In genomic region chr1:202810193-202810614, GRCh38 we compare ENCODE assay signal across 8 cellular contexts. TPM values are rescaled to one million over a fixed set of nuclear protein-coding genes. Genes with fewer than 3 reads are reported as not detected.
DNase-seq lines count a peak whose midpoint lies in the region; ATAC-seq, FAIRE-seq and TF ChIP-seq lines count a peak whose summit lies in the region.

No MANE protein-coding gene starts in this region.

- peak overlapping the region; percentile 96 for H3K4me3 ChIP-seq in astrocyte (ENCODE audit: insufficient read depth, low read depth, low read length)
- H3K4me3 ChIP-seq in HepG2 (replicated peaks in 1 of 3; ENCODE audit: insufficient read depth in 1 of 3, low read depth in 2 of 3, low read length in 3 of 3) = peak overlapping the region; percentile 82 to 95 (median 94)
- peak overlapping the region; percentile 71 to 79 for H3K4me3 ChIP-seq in testis

- H3K9ac ChIP-seq in astrocyte (ENCODE audit: low read length) (peak overlapping the region; percentile 96), HepG2 (ENCODE audit: insufficient read depth, low read depth, low read length) (peak overlapping the region; percentile 72)

- intact Hi-C loops in activated CD4-positive, alpha-beta T cell treated with anti-CD3 and anti-CD28 coated beads, Interleukin-2, amount 10 ng/mL, durations not matched to agents 24 days and 14 days (cut with micrococcal nuclease) = loop anchor here (1.0 to 2.0 kb wide), 5 partner anchors 42 to 216 kb away; partner anchors contain the start of genes ADIPOR1, PPFIA4, RABIF and TMEM183A
- intact Hi-C loops in HepG2 (cut with micrococcal nuclease; ENCODE audit: unreplicated experiment) (loop anchor here (2.0 kb wide), 2 partner anchors 51 to 79 kb away; partner anchors contain the start of gene RABIF), testis (cut with DNase I; ENCODE audit: low total_unique reads) (no loop called here)

- peak overlapping the region; percentile 100 for H3K4me2 ChIP-seq in astrocyte (ENCODE audit: low read length)
- H3K4me2 ChIP-seq in HepG2 (ENCODE audit: low read depth, low read length) = peak overlapping the region; percentile 96

- DNase-seq in activated CD4-positive, alpha-beta T cell treated with anti-CD3 and anti-CD28 coated beads, Interleukin-2, amount 10 ng/mL, durations not matched to agents 24 days and 14 days = no peak
- no peak for DNase-seq in activated CD4-positive, alpha-beta T cell treated with anti-CD3 and anti-CD28 coated beads for 48 hours
- no peak for DNase-seq in astrocyte (ENCODE audit: low read depth)
- DNase-seq in HepG2 (ENCODE audit: low spot score) = no peak
- peak; percentile 37 for DNase-seq in testis
- no peak for DNase-seq in DMS 273 (lab: John Stamatoyannopoulos, UW; ENCODE audit: unreplicated experiment)
- DNase-seq in activated gamma-delta T cell (lab: John Stamatoyannopoulos, UW) = no peak
- DNase-seq in GM19240 (ENCODE audit: insufficient read length, low spot score) = no peak

- H3K27ac Mint-ChIP-seq in activated CD4-positive, alpha-beta T cell treated with anti-CD3 and anti-CD28 coated beads, Interleukin-2, amount 10 ng/mL, durations not matched to agents 24 days and 14 days = peak overlapping the region; percentile 79
- H3K27ac Mint-ChIP-seq in astrocyte (ENCODE audit: unreplicated experiment) = peak overlapping the region; percentile 99

- TF ChIP-seq CTCF in astrocyte (IDR thresholded peaks at IDR 0.05; ENCODE audit: insufficient read depth, low read depth, low read length) = no peak
- TF ChIP-seq CTCF in HepG2 (CRISPR knock-in tag; IDR thresholded peaks at IDR 0.05) = no peak
- TF ChIP-seq CTCF in testis (IDR thresholded peaks at IDR 0.05) = no peak

- peaks cover 36% of the 10 kb centered on the region for H3K4me1 Mint-ChIP-seq in activated CD4-positive, alpha-beta T cell treated with anti-CD3 and anti-CD28 coated beads, Interleukin-2, amount 10 ng/mL, durations not matched to agents 24 days and 14 days
- H3K4me1 Mint-ChIP-seq in astrocyte (ENCODE audit: low read depth, unreplicated experiment) = peaks cover 12% of the 10 kb centered on the region

- TF ChIP-seq POLR2A in HepG2 (IDR thresholded peaks at IDR 0.05; ENCODE audit: insufficient read depth in 1 of 2, low read depth in 2 of 2, low read length in 2 of 2) (no peak), testis (IDR thresholded peaks at IDR 0.05) (no peak)

- CTCF ChIA-PET in HepG2 (lab: Yijun Ruan, JAX; ENCODE audit: low intra/inter-chr PET ratio, low total read pairs) = no interaction called here

- H4K20me1 ChIP-seq in astrocyte (ENCODE audit: insufficient read depth, low read length) (peaks cover 19% of the 10 kb centered on the region), HepG2 (ENCODE audit: insufficient read depth, low read length) (peaks cover 12% of the 10 kb centered on the region)

- POLR2A ChIA-PET in HepG2 (lab: Yijun Ruan, JAX) = interaction anchor here (0.7 to 4.2 kb wide), 9 partner anchors 11 to 197 kb away, joined by 3 to 74 read pairs (median 4); partner anchors contain the start of genes RABIF and TMEM183A

- H2AFZ ChIP-seq in astrocyte (ENCODE audit: low read depth, low read length) (peak overlapping the region; percentile 81), HepG2 (ENCODE audit: low read length) (peak overlapping the region; percentile 22)

- WGBS in HepG2 (ENCODE audit: low lambda C conversion rate) = 6% methylated on average over 13 of the region's 13 CpGs
- WGBS in testis, 2 donors = 5 to 8% methylated on average over 13 of the region's 13 CpGs

- no peak for TF ChIP-seq RAD21 in HepG2 (CRISPR knock-in tag; IDR thresholded peaks at IDR 0.05)

- H3K79me2 ChIP-seq in astrocyte (ENCODE audit: insufficient read depth, low read length) (peaks cover 42% of the 10 kb centered on the region), HepG2 (ENCODE audit: insufficient read depth, low read length) (peaks cover 26% of the 10 kb centered on the region)

- H3K36me3 Mint-ChIP-seq in activated CD4-positive, alpha-beta T cell treated with anti-CD3 and anti-CD28 coated beads, Interleukin-2, amount 10 ng/mL, durations not matched to agents 24 days and 14 days (ENCODE audit: low read depth) = peaks cover 4% of the 10 kb centered on the region
- no peaks in the 10 kb centered on the region for H3K36me3 Mint-ChIP-seq in astrocyte (ENCODE audit: low read depth, unreplicated experiment)

- no peaks in the 10 kb centered on the region for H3K9me3 ChIP-seq in astrocyte (ENCODE audit: insufficient read depth, low read depth, low read length)
- H3K9me3 ChIP-seq in HepG2 (ENCODE audit: low read length) = no peaks in the 10 kb centered on the region
- no peaks in the 10 kb centered on the region for H3K9me3 ChIP-seq in testis

- in situ Hi-C loops in HepG2 (cut with HindIII; ENCODE audit: extremely low pct_ligation_motif_present, low pct_unique_long_range_greater_than_20kb) = loop anchor here (5.0 kb wide), 1 partner anchor 47 kb away; no protein-coding TSS in a partner anchor

- H3K27me3 Mint-ChIP-seq in activated CD4-positive, alpha-beta T cell treated with anti-CD3 and anti-CD28 coated beads, Interleukin-2, amount 10 ng/mL, durations not matched to agents 24 days and 14 days = peaks cover 20% of the 10 kb centered on the region
- H3K27me3 Mint-ChIP-seq in astrocyte (ENCODE audit: low read depth, unreplicated experiment) = no peaks in the 10 kb centered on the region

- H3K4me3 Mint-ChIP-seq in activated CD4-positive, alpha-beta T cell treated with anti-CD3 and anti-CD28 coated beads, Interleukin-2, amount 10 ng/mL, durations not matched to agents 24 days and 14 days = peak overlapping the region; percentile 85
- peak overlapping the region; percentile 90 for H3K4me3 Mint-ChIP-seq in astrocyte (ENCODE audit: unreplicated experiment)

- TF ChIP-seq EP300 in HepG2 (IDR thresholded peaks at IDR 0.05; ENCODE audit: low read depth in 2 of 2, low read length in 2 of 2) (no peak), HepG2 (CRISPR knock-in tag; IDR thresholded peaks at IDR 0.05; ENCODE audit: borderline replicate concordance) (no peak)

- no peak for FAIRE-seq in astrocyte (lab: Jason Lieb, UNC)
- FAIRE-seq in HepG2 (lab: Jason Lieb, UNC) = no peak

- peaks cover 24% of the 10 kb centered on the region for H3K4me1 ChIP-seq in astrocyte (ENCODE audit: insufficient read depth, low read length)
- peaks cover 59% of the 10 kb centered on the region for H3K4me1 ChIP-seq in HepG2 (ENCODE audit: insufficient read depth, low read length)
- H3K4me1 ChIP-seq in testis = peaks cover 24% of the 10 kb centered on the region

- H3K27ac ChIP-seq in astrocyte (ENCODE audit: low read depth, low read length) (peak overlapping the region; percentile 90), HepG2 (ENCODE audit: extremely low read length, insufficient read depth, low read length) (no peak overlapping the region), testis (peak overlapping the region; percentile 86 to 90)

- H3K27me3 ChIP-seq in astrocyte (ENCODE audit: insufficient read depth, low read length) (no peaks in the 10 kb centered on the region), HepG2 (ENCODE audit: control insufficient read depth in 1 of 2, insufficient read depth in 2 of 2, low read length in 2 of 2) (no peaks in the 10 kb centered on the region; a peak in 1 of 5 replicates), testis (no peaks in the 10 kb centered on the region)

- BruUV-seq in HepG2 (replicated peaks; lab: Mats Ljungman, UMichigan) = no TSS peak

- no peaks in the 10 kb centered on the region for H3K36me3 ChIP-seq in astrocyte (ENCODE audit: insufficient read depth, low read length)
- no peaks in the 10 kb centered on the region for H3K36me3 ChIP-seq in HepG2 (replicated peaks in 1 of 2; ENCODE audit: control insufficient read depth in 1 of 2, insufficient read depth in 2 of 2, low read length in 2 of 2)
- H3K36me3 ChIP-seq in testis (ENCODE audit: low read depth, missing control alignments) = no peaks in the 10 kb centered on the region

- no peaks in the 10 kb centered on the region for H3K9me3 Mint-ChIP-seq in activated CD4-positive, alpha-beta T cell treated with anti-CD3 and anti-CD28 coated beads, Interleukin-2, amount 10 ng/mL, durations not matched to agents 24 days and 14 days
- H3K9me3 Mint-ChIP-seq in astrocyte (ENCODE audit: unreplicated experiment) = no peaks in the 10 kb centered on the region

- ATAC-seq in HepG2 = peak; percentile 13

RNA-seq across cellular contexts. Expression of gene PCAT6, which starts 0.6 kb away (rescaled TPM):
- 0.83 and 1.4 TPM in 2 replicates for total RNA-seq in activated CD4-positive, alpha-beta T cell treated with anti-CD3 and anti-CD28 coated beads, Interleukin-2, amount 10 ng/mL, durations not matched to agents 24 days and 14 days
- total RNA-seq in astrocyte = 5.4 and 5.7 TPM in 2 replicates
- 0.55 and 0.60 TPM in 2 replicates for total RNA-seq in HepG2 (2016; rRNA removed; fragmentation: Illumina TruSeq; extraction: Trizol)
- total RNA-seq in HepG2 (2016; cell fraction: cytosol; rRNA removed; fragmentation: Illumina TruSeq; extraction: Trizol; ENCODE audit: low read depth) = 1.1 and 2.0 TPM in 2 replicates
- total RNA-seq in HepG2 (2016; cell fraction: insoluble cytoplasmic fraction; rRNA removed; fragmentation: Illumina TruSeq; extraction: Trizol) = 0.84 TPM in 1 of 2 replicates, not detected in the other
- total RNA-seq in HepG2 (2016; cell fraction: membrane; rRNA removed; fragmentation: Illumina TruSeq; extraction: Trizol) = 1.00 and 1.1 TPM in 2 replicates
- 0.94 TPM in 1 of 2 replicates, not detected in the other for total RNA-seq in HepG2 (2016; cell fraction: nucleus; rRNA removed; fragmentation: Illumina TruSeq; extraction: Trizol)
- 4.1 and 4.4 TPM in 2 replicates for polyA plus RNA-seq in HepG2 (2011; rRNA removed)
- 4.5 and 8.3 TPM in 2 replicates for polyA plus RNA-seq in HepG2 (2011; cell fraction: cytosol; rRNA removed)
- polyA plus RNA-seq in HepG2 (2011; cell fraction: nucleus; rRNA removed) = 9.5 and 12.7 TPM in 2 replicates
- polyA plus RNA-seq in HepG2 (2012) = 9.0 and 16.4 TPM in 2 replicates
- polyA plus RNA-seq in HepG2 (2016; cell fraction: cytosol; fragmentation: Illumina TruSeq; extraction: Trizol; ENCODE audit: low read depth) = 6.2 and 6.7 TPM in 2 replicates
- polyA plus RNA-seq in HepG2 (2016; cell fraction: insoluble cytoplasmic fraction; fragmentation: Illumina TruSeq; extraction: Trizol; ENCODE audit: low read depth) = 1.0 and 1.8 TPM in 2 replicates
- polyA plus RNA-seq in HepG2 (2016; cell fraction: membrane; fragmentation: Illumina TruSeq; extraction: Trizol; ENCODE audit: low read depth) = 5.4 and 6.3 TPM in 2 replicates
- 3.8 and 4.4 TPM in 2 replicates for polyA plus RNA-seq in HepG2 (2016; cell fraction: nucleus; fragmentation: Illumina TruSeq; extraction: Trizol; ENCODE audit: insufficient read depth, low read depth)
- polyA minus RNA-seq in HepG2 (2011; rRNA and poly(A)+ RNA removed; ENCODE audit: low replicate concordance) = 6.6 TPM in 1 of 2 replicates, not detected in the other
- polyA minus RNA-seq in HepG2 (2011; cell fraction: cytosol; rRNA and poly(A)+ RNA removed) = 3.7 and 3.9 TPM in 2 replicates
- polyA minus RNA-seq in HepG2 (2011; cell fraction: nucleus; rRNA and poly(A)+ RNA removed) = 0.90 and 1.7 TPM in 2 replicates
- total RNA-seq in testis = 10 to 100 TPM; 11.5 to 29.4 TPM
- polyA plus RNA-seq in testis (ENCODE audit: insufficient read depth, low read depth, low replicate concordance) = 80.5 TPM

RNA-seq across cellular contexts. Expression of gene KDM5B, which starts 2.0 kb away (rescaled TPM):
- 83.2 and 92.7 TPM in 2 replicates for total RNA-seq in activated CD4-positive, alpha-beta T cell treated with anti-CD3 and anti-CD28 coated beads, Interleukin-2, amount 10 ng/mL, durations not matched to agents 24 days and 14 days
- total RNA-seq in astrocyte (173 and 182 TPM in 2 replicates), HepG2 (2016; rRNA removed; fragmentation: Illumina TruSeq; extraction: Trizol) (33.1 and 34.2 TPM in 2 replicates), testis (100 to 1,000 TPM; 223 to 307 TPM)
- total RNA-seq in HepG2 (2016; cell fraction: cytosol; rRNA removed; fragmentation: Illumina TruSeq; extraction: Trizol; ENCODE audit: low read depth) = 19.5 and 20.3 TPM in 2 replicates
- total RNA-seq in HepG2 (2016; cell fraction: insoluble cytoplasmic fraction; rRNA removed; fragmentation: Illumina TruSeq; extraction: Trizol) = 29.8 and 31.9 TPM in 2 replicates
- total RNA-seq in HepG2 (2016; cell fraction: membrane; rRNA removed; fragmentation: Illumina TruSeq; extraction: Trizol) = 11.4 and 12.3 TPM in 2 replicates
- 54.3 and 61.2 TPM in 2 replicates for total RNA-seq in HepG2 (2016; cell fraction: nucleus; rRNA removed; fragmentation: Illumina TruSeq; extraction: Trizol)
- polyA plus RNA-seq in HepG2 (2011; rRNA removed) (26.5 and 35.4 TPM in 2 replicates), testis (ENCODE audit: insufficient read depth, low read depth, low replicate concordance) (333 TPM)
- 22.1 and 28.3 TPM in 2 replicates for polyA plus RNA-seq in HepG2 (2011; cell fraction: cytosol; rRNA removed)
- 36.4 and 43.7 TPM in 2 replicates for polyA plus RNA-seq in HepG2 (2011; cell fraction: nucleus; rRNA removed)
- polyA plus RNA-seq in HepG2 (2012) = 26.9 and 31.1 TPM in 2 replicates
- polyA plus RNA-seq in HepG2 (2016; cell fraction: cytosol; fragmentation: Illumina TruSeq; extraction: Trizol; ENCODE audit: low read depth) = 0.63 and 1.1 TPM in 2 replicates
- 22.0 and 23.8 TPM in 2 replicates for polyA plus RNA-seq in HepG2 (2016; cell fraction: insoluble cytoplasmic fraction; fragmentation: Illumina TruSeq; extraction: Trizol; ENCODE audit: low read depth)
- polyA plus RNA-seq in HepG2 (2016; cell fraction: membrane; fragmentation: Illumina TruSeq; extraction: Trizol; ENCODE audit: low read depth) = 2.8 and 3.0 TPM in 2 replicates
- polyA plus RNA-seq in HepG2 (2016; cell fraction: nucleus; fragmentation: Illumina TruSeq; extraction: Trizol; ENCODE audit: insufficient read depth, low read depth) = 28.1 and 31.4 TPM in 2 replicates
- polyA minus RNA-seq in HepG2 (2011; rRNA and poly(A)+ RNA removed; ENCODE audit: low replicate concordance) = 24.8 and 71.2 TPM in 2 replicates
- polyA minus RNA-seq in HepG2 (2011; cell fraction: cytosol; rRNA and poly(A)+ RNA removed) = 58.9 and 59.9 TPM in 2 replicates
- 238 and 264 TPM in 2 replicates for polyA minus RNA-seq in HepG2 (2011; cell fraction: nucleus; rRNA and poly(A)+ RNA removed)
